ENCODE assay signal across 21 cellular contexts in the genomic region with DNA sequence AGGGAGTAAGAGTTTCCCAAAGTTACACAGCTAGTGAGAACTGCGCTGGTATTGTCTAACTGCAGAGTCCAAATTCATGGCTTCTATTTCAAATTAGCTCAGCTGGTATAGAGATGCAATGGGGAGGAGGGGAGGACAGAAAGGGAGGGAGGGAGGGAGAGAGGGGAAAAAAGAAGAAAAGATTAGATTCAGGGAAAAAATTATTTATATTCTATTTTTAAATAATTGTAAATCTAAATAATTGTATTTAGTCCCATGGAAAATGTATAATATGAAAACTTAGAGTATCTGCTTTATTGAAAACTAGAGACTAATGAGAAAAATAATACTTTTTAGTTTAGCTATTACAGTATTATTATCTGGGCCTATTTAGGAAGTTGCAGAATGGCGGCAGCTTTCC. TPM values are rescaled to one million over a fixed set of nuclear protein-coding genes. Genes with fewer than 3 reads are reported as not detected.
DNase-seq lines count a peak whose midpoint lies in the region; ATAC-seq and TF ChIP-seq lines count a peak whose summit lies in the region.
"Had no signal": no experiment of that assay in that cellular context is flagged by ENCODE, and none has a peak within 500 bp of the region (broad histone marks: within the 10 kb centered on the region; RNA-seq: fewer than 3 reads in every experiment).

No MANE protein-coding gene starts in this region.

- BruUV-seq in Panc1 (replicated peaks; lab: Mats Ljungman, UMichigan) = no TSS peak

- H3K4me1 ChIP-seq in Panc1 (ENCODE audit: control insufficient read depth, insufficient read depth, low read length) = peaks cover 18% of the 10 kb centered on the region
- peaks cover 35 to 41% of the 10 kb centered on the region in 2 donors for H3K4me1 ChIP-seq in gastrocnemius medialis
- H3K4me1 ChIP-seq: BLaER1 had no signal

- H3K27ac Mint-ChIP-seq in activated naive CD4-positive, alpha-beta T cell treated with anti-CD3 and anti-CD28 coated beads, Interleukin-2, amount 50 U/mL, for 24 hours = peak overlapping the region; percentile 14
- no peak overlapping the region for H3K27ac Mint-ChIP-seq in activated T-helper 1 cell treated with anti-CD3 and anti-CD28 coated beads, Interleukin-12 subunit alpha, Interleukin-12 subunit beta, Interleukin-2, Interleukin-4 antibody, amounts not matched to agents 30 ng/mL and 10 ng/mL and 1 ng/mL, durations not matched to agents 14 hours and 24 hours and 36 hours
- H3K27ac Mint-ChIP-seq: CD14-positive monocyte; CD4-positive, alpha-beta memory T cell; H9; IgD-negative memory B cell had no signal

- H3K9me3 Mint-ChIP-seq in activated naive CD4-positive, alpha-beta T cell treated with anti-CD3 and anti-CD28 coated beads, Interleukin-2, amount 50 U/mL, for 24 hours = no peaks in the 10 kb centered on the region
- no peaks in the 10 kb centered on the region for H3K9me3 Mint-ChIP-seq in activated T-helper 1 cell treated with anti-CD3 and anti-CD28 coated beads, Interleukin-12 subunit alpha, Interleukin-12 subunit beta, Interleukin-2, Interleukin-4 antibody, amounts not matched to agents 30 ng/mL and 10 ng/mL and 1 ng/mL, durations not matched to agents 14 hours and 24 hours and 36 hours
- H3K9me3 Mint-ChIP-seq: CD14-positive monocyte; CD4-positive, alpha-beta memory T cell had no signal

- intact Hi-C loops in Panc1 (cut with micrococcal nuclease; ENCODE audit: unreplicated experiment) = no loop called here
- intact Hi-C loops in gastrocnemius medialis (cut with DNase I; ENCODE audit: low total_unique reads) = no loop called here
- intact Hi-C loops in activated T-helper 1 cell treated with anti-CD3 and anti-CD28 coated beads, Interleukin-12 subunit alpha, Interleukin-12 subunit beta, Interleukin-2, Interleukin-4 antibody, amounts not matched to agents 30 ng/mL and 10 ng/mL and 1 ng/mL, durations not matched to agents 14 hours and 24 hours and 36 hours (cut with micrococcal nuclease) = no loop called here

- POLR2A ChIA-PET in Panc1 (lab: Charles Lee) = no interaction called here

- H3K9me3 ChIP-seq in Panc1 (ENCODE audit: control insufficient read depth, insufficient read depth, low read depth, low read length) = peaks cover 18% of the 10 kb centered on the region; the same call in 1 of the 2 replicates
- no peaks in the 10 kb centered on the region for H3K9me3 ChIP-seq in gastrocnemius medialis
- H3K9me3 ChIP-seq: A549, BLaER1 had no signal

- H3K27ac ChIP-seq in Panc1 (ENCODE audit: low read length) = peak overlapping the region; percentile 40; the same call in 1 of the 2 replicates
- peak overlapping the region; percentile 41 to 67 (median 54) for H3K27ac ChIP-seq in gastrocnemius medialis
- H3K27ac ChIP-seq: 22Rv1, BLaER1 had no signal

- in situ Hi-C loops in Panc1 (cut with HindIII; ENCODE audit: low pct_unique_long_range_greater_than_20kb, low sequenced_read_pairs) (no loop called here), gastrocnemius medialis (cut with MboI; ENCODE audit: low sequenced_read_pairs in 4 of 4) (loop anchor here in 3 of 4 donors (10.0 to 25.0 kb wide), 2 partner anchors 64 to 122 kb away; partner anchors contain the start of gene FEZ2 (in 1 of the 3))

- no peaks in the 10 kb centered on the region for H3K36me3 Mint-ChIP-seq in activated naive CD4-positive, alpha-beta T cell treated with anti-CD3 and anti-CD28 coated beads, Interleukin-2, amount 50 U/mL, for 24 hours
- H3K36me3 Mint-ChIP-seq in activated T-helper 1 cell treated with anti-CD3 and anti-CD28 coated beads, Interleukin-12 subunit alpha, Interleukin-12 subunit beta, Interleukin-2, Interleukin-4 antibody, amounts not matched to agents 30 ng/mL and 10 ng/mL and 1 ng/mL, durations not matched to agents 14 hours and 24 hours and 36 hours (ENCODE audit: low read depth) = no peaks in the 10 kb centered on the region
- H3K36me3 Mint-ChIP-seq: CD14-positive monocyte; CD4-positive, alpha-beta memory T cell; IgD-negative memory B cell had no signal

- H3K4me3 Mint-ChIP-seq in activated naive CD4-positive, alpha-beta T cell treated with anti-CD3 and anti-CD28 coated beads, Interleukin-2, amount 50 U/mL, for 24 hours = no peak overlapping the region
- no peak overlapping the region for H3K4me3 Mint-ChIP-seq in activated T-helper 1 cell treated with anti-CD3 and anti-CD28 coated beads, Interleukin-12 subunit alpha, Interleukin-12 subunit beta, Interleukin-2, Interleukin-4 antibody, amounts not matched to agents 30 ng/mL and 10 ng/mL and 1 ng/mL, durations not matched to agents 14 hours and 24 hours and 36 hours
- H3K4me3 Mint-ChIP-seq: CD14-positive monocyte; CD4-positive, alpha-beta memory T cell; H9; IgD-negative memory B cell had no signal

- no peak for TF ChIP-seq POLR2A in gastrocnemius medialis (IDR thresholded peaks at IDR 0.05)

- H3K27me3 ChIP-seq in Panc1 (ENCODE audit: control insufficient read depth, insufficient read depth, low read length) (no peaks in the 10 kb centered on the region), gastrocnemius medialis (no peaks in the 10 kb centered on the region)
- H3K27me3 ChIP-seq: BLaER1 had no signal

- H3K36me3 ChIP-seq in Panc1 (ENCODE audit: control insufficient read depth, insufficient read depth, low read length) (no peaks in the 10 kb centered on the region), gastrocnemius medialis (no peaks in the 10 kb centered on the region)
- H3K36me3 ChIP-seq: BLaER1 had no signal

- peaks cover 2% of the 10 kb centered on the region for H3K27me3 Mint-ChIP-seq in activated naive CD4-positive, alpha-beta T cell treated with anti-CD3 and anti-CD28 coated beads, Interleukin-2, amount 50 U/mL, for 24 hours
- no peaks in the 10 kb centered on the region for H3K27me3 Mint-ChIP-seq in activated T-helper 1 cell treated with anti-CD3 and anti-CD28 coated beads, Interleukin-12 subunit alpha, Interleukin-12 subunit beta, Interleukin-2, Interleukin-4 antibody, amounts not matched to agents 30 ng/mL and 10 ng/mL and 1 ng/mL, durations not matched to agents 14 hours and 24 hours and 36 hours (ENCODE audit: insufficient read depth)

- CTCF ChIA-PET in Panc1 (lab: Charles Lee) = interaction anchor here (0.6 kb wide), 1 partner anchor 795 kb away, joined by 3 read pairs; no protein-coding TSS in a partner anchor

- H3K4me3 ChIP-seq in Panc1 (ENCODE audit: low read depth in 2 of 2, low read length in 2 of 2) = no peak overlapping the region
- H3K4me3 ChIP-seq in gastrocnemius medialis = no peak overlapping the region
- H3K4me3 ChIP-seq: A549, BLaER1 had no signal

- no peaks in the 10 kb centered on the region for H3K4me1 Mint-ChIP-seq in activated naive CD4-positive, alpha-beta T cell treated with anti-CD3 and anti-CD28 coated beads, Interleukin-2, amount 50 U/mL, for 24 hours
- no peaks in the 10 kb centered on the region for H3K4me1 Mint-ChIP-seq in activated T-helper 1 cell treated with anti-CD3 and anti-CD28 coated beads, Interleukin-12 subunit alpha, Interleukin-12 subunit beta, Interleukin-2, Interleukin-4 antibody, amounts not matched to agents 30 ng/mL and 10 ng/mL and 1 ng/mL, durations not matched to agents 14 hours and 24 hours and 36 hours (ENCODE audit: low read depth)
- H3K4me1 Mint-ChIP-seq: CD14-positive monocyte; CD4-positive, alpha-beta memory T cell; IgD-negative memory B cell had no signal

- TF ChIP-seq CTCF in Panc1 (IDR thresholded peaks at IDR 0.05) = no peak
- no peak for TF ChIP-seq CTCF in gastrocnemius medialis (IDR thresholded peaks at IDR 0.05 in 4 of 5, conservative IDR thresholded peaks at IDR 0.05 in 1 of 5)

- DNase-seq in activated naive CD4-positive, alpha-beta T cell treated with anti-CD3 and anti-CD28 coated beads, Interleukin-2, amount 50 U/mL, for 16 hours = no peak
- no peak for DNase-seq in Panc1 (ENCODE audit: low read depth, low spot score)
- no peak for DNase-seq in gastrocnemius medialis
- DNase-seq in activated T-helper 1 cell treated with anti-CD3 and anti-CD28 coated beads, Interleukin-12 subunit alpha, Interleukin-12 subunit beta, Interleukin-2, Interleukin-4 antibody, amounts not matched to agents 30 ng/mL and 10 ng/mL and 1 ng/mL, durations not matched to agents 14 hours and 24 hours and 36 hours (ENCODE audit: low spot score) = no peak
- DNase-seq in stimulated activated CD8-positive, alpha-beta memory T cell treated with anti-CD3 and anti-CD28 coated beads, Interleukin-4, amount 100 ng/mL, for 48 hours = no peak
- DNase-seq: Calu3; CD4-positive, alpha-beta memory T cell; DMS79 treated with DMSO at 0.1 percent for 48 hours; GF-D8; H9; KG1 had no signal

- no peak for ATAC-seq in Panc1
- ATAC-seq in gastrocnemius medialis = no peak
- no peak for ATAC-seq in GM21723 (IDR thresholded peaks at IDR 0.05; ENCODE audit: unreplicated experiment)
- ATAC-seq: A549 had no signal

RNA-seq across cellular contexts. Expression of gene VIT, which starts 37.3 kb away (rescaled TPM):
- 0.77 TPM for total RNA-seq in Panc1 (2021; ENCODE audit: unreplicated experiment)
- 0.62 TPM for polyA plus RNA-seq in Panc1 (2012; ENCODE audit: insufficient read length)
- 10 to 100 TPM; 14.4 to 27.3 (median 17.6) TPM for total RNA-seq in gastrocnemius medialis
- total RNA-seq in activated T-helper 1 cell treated with anti-CD3 and anti-CD28 coated beads, Interleukin-12 subunit alpha, Interleukin-12 subunit beta, Interleukin-2, Interleukin-4 antibody, amounts not matched to agents 30 ng/mL and 10 ng/mL and 1 ng/mL, durations not matched to agents 14 hours and 24 hours and 36 hours = not detected in 2 replicates
- total RNA-seq: Calu3; CD4-positive, alpha-beta memory T cell; H1; HT-29 had no signal
- polyA plus RNA-seq: A549; AG04450; CD14-positive monocyte; CD4-positive, alpha-beta memory T cell had no signal
